ENCODE assay signal across 8 cellular contexts in the genomic region with DNA sequence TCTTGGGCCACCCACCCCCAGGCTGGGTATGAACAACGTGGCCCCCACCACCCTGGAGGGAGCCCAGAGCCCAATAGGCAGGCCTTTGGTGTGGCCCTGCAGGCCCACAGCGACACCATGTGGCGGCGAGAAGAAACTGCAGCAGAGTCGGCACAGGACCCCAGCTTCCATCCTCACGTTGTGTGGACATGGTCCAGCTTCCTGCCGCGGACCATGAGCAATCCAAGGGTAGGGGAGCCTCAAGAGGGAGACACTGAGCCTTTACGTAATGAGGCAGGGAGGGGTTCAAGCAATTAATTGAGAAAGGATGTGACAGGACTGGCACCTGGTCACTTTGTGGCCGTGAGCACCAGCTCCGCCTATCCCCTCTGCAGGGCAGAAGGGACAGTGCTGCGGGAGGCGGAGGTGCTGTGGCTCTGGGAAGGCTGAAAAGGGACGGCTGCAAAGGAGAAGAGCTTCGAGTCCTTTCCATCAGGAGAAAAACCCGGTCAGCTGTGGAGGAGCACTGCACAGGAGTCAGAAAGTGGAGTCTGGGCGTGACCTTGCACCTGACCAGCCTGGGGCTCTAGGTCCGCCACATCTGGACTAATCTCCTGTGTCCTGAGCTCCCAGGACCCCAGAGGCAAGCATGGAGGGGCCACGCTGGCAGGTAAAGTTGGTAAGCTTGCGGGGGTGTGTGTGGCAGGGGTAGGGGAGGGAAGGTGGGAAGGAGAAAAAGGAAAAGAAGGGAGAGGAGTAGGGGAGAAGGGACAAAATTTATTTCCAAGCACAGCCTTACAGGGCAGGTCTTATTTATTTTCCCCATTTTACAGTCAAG. TPM values are rescaled to one million over a fixed set of nuclear protein-coding genes. Genes with fewer than 3 reads are reported as not detected.
A peak's percentile ranks its signal among the peaks of the same experiment; 100 is the strongest.
DNase-seq lines count a peak whose midpoint lies in the region; ATAC-seq, FAIRE-seq and TF ChIP-seq lines count a peak whose summit lies in the region.
"Had no signal": no experiment of that assay in that cellular context is flagged by ENCODE, and none has a peak within 500 bp of the region (broad histone marks: within the 10 kb centered on the region; RNA-seq: fewer than 3 reads in every experiment).

No MANE protein-coding gene starts in this region.

- no peak overlapping the region for H3K4me3 ChIP-seq in DND-41 (ENCODE audit: low read depth in 1 of 2, low read length in 2 of 2)
- H3K4me3 ChIP-seq in keratinocyte (ENCODE audit: control insufficient read depth in 2 of 3, extremely low read depth in 1 of 3, insufficient read depth in 2 of 3, low read depth in 1 of 3, low read length in 3 of 3): no peak overlapping the region

- H2AFZ ChIP-seq in DND-41 (ENCODE audit: low read depth, low read length) (no peak overlapping the region), keratinocyte (ENCODE audit: control insufficient read depth, low read length) (no peak overlapping the region)

- dilution Hi-C loops in keratinocyte (cut with MboI; ENCODE audit: extremely low pct_ligation_motif_present, low sequenced_read_pairs): no loop called here

- no peaks in the 10 kb centered on the region for H3K79me2 ChIP-seq in DND-41 (ENCODE audit: insufficient read depth, low read length)
- no peaks in the 10 kb centered on the region for H3K79me2 ChIP-seq in keratinocyte (ENCODE audit: control insufficient read depth, insufficient read depth, low read length)

- no peaks in the 10 kb centered on the region; the same call in 1 of the 2 replicates for H4K20me1 ChIP-seq in DND-41 (ENCODE audit: insufficient read depth, low read length)
- H4K20me1 ChIP-seq in keratinocyte (ENCODE audit: control insufficient read depth, extremely low read depth, insufficient read depth, low read length): no peaks in the 10 kb centered on the region

- H3K27me3 ChIP-seq in DND-41 (ENCODE audit: insufficient read depth, low read length, poor library complexity): no peaks in the 10 kb centered on the region
- H3K27me3 ChIP-seq in keratinocyte (ENCODE audit: control insufficient read depth, extremely low read depth, insufficient read depth, low read length): no peaks in the 10 kb centered on the region

- H3K4me2 ChIP-seq in DND-41 (ENCODE audit: insufficient read depth, low read length) (no peak overlapping the region), keratinocyte (ENCODE audit: control insufficient read depth, extremely low read depth, insufficient read depth, low read depth, low read length) (no peak overlapping the region)

- H3K9ac ChIP-seq in DND-41 (ENCODE audit: low read depth, low read length) (no peak overlapping the region), keratinocyte (ENCODE audit: control insufficient read depth, extremely low read depth, insufficient read depth, low read length) (no peak overlapping the region)

- no peaks in the 10 kb centered on the region for H3K9me1 ChIP-seq in keratinocyte (ENCODE audit: control insufficient read depth, extremely low read depth, insufficient read depth, low read length)

- ATAC-seq in DND-41 (ENCODE audit: insufficient read depth, low read depth): peak; percentile 89
- peak; percentile 82 for ATAC-seq in GM19463 (IDR thresholded peaks at IDR 0.05; ENCODE audit: unreplicated experiment)

- H3K4me1 ChIP-seq in DND-41 (ENCODE audit: insufficient read depth, low read length) (no peaks in the 10 kb centered on the region), keratinocyte (ENCODE audit: control insufficient read depth, extremely low read depth, insufficient read depth, low read length) (no peaks in the 10 kb centered on the region)

- TF ChIP-seq CTCF in DND-41 (IDR thresholded peaks at IDR 0.05; ENCODE audit: borderline replicate concordance, extremely low read depth, low read length, poor library complexity, severe bottlenecking) (peak; percentile 98), keratinocyte (optimal IDR thresholded peaks at IDR 0.05 in 1 of 3, IDR thresholded peaks at IDR 0.05 in 1 of 3, conservative IDR thresholded peaks at IDR 0.05 in 1 of 3; ENCODE audit: extremely low read depth in 1 of 3, insufficient read depth in 2 of 3, low read length in 3 of 3) (peak; percentile 87 to 99 (median 92))

- no peaks in the 10 kb centered on the region for H3K36me3 ChIP-seq in DND-41 (ENCODE audit: insufficient read depth, low read length)
- H3K36me3 ChIP-seq in keratinocyte (ENCODE audit: control insufficient read depth in 2 of 2, extremely low read depth in 1 of 2, insufficient read depth in 2 of 2, low read length in 2 of 2): no peaks in the 10 kb centered on the region

- H3K27ac ChIP-seq in DND-41 (ENCODE audit: low read length) (no peak overlapping the region), keratinocyte (ENCODE audit: control insufficient read depth, insufficient read depth, low read length) (no peak overlapping the region)

- FAIRE-seq in HTR-8/SVneo (lab: Jason Lieb, UNC) (no peak), keratinocyte (lab: Jason Lieb, UNC) (no peak)
- FAIRE-seq: colon had no signal

- DNase-seq in DND-41: peak; percentile 40
- peak; percentile 73 for DNase-seq in HTR-8/SVneo (ENCODE audit: insufficient read length, low spot score)
- DNase-seq in RKO (ENCODE audit: low spot score): peak; percentile 75
- peak; percentile 1 for DNase-seq in central memory CD4-positive, alpha-beta T cell
- peak; percentile 19 for DNase-seq in keratinocyte (ENCODE audit: low read depth, low spot score)
- peak; percentile 16 to 34 for DNase-seq in stimulated activated CD4-positive, alpha-beta T cell treated with anti-CD3 and anti-CD28 coated beads, Interleukin-2, amount 100 ng/mL, for 48 hours

- H3K9me3 ChIP-seq in DND-41 (ENCODE audit: insufficient read depth, low read length, severe bottlenecking) (no peaks in the 10 kb centered on the region), keratinocyte (ENCODE audit: control insufficient read depth, low read depth, low read length) (no peaks in the 10 kb centered on the region)

RNA-seq across cellular contexts. Expression of gene TMEM37, which starts 44.9 kb away (rescaled TPM):
- polyA plus RNA-seq in keratinocyte: 0.10 to 0.18 TPM (median 0.13 TPM) in 3 replicates
- polyA plus RNA-seq in keratinocyte (2011; ENCODE audit: low read depth): not detected
- polyA plus RNA-seq in keratinocyte (2011; cell fraction: cytosol; rRNA removed): 0.08 and 0.11 TPM in 2 replicates
- polyA plus RNA-seq in keratinocyte (2011; cell fraction: nucleus; rRNA removed): not detected in 2 replicates
- polyA plus RNA-seq in keratinocyte (2012; ENCODE audit: low replicate concordance): 0.16 TPM in 1 of 2 replicates, not detected in the other
- 0.23 to 0.66 TPM in 2 of 3 replicates, not detected in the other for polyA minus RNA-seq in keratinocyte
- not detected for polyA minus RNA-seq in keratinocyte (2011; cell fraction: cytosol; rRNA and poly(A)+ RNA removed)
- polyA minus RNA-seq in keratinocyte (2011; cell fraction: nucleus; rRNA and poly(A)+ RNA removed): not detected in 2 replicates

RNA-seq across cellular contexts. Expression of gene SCTR, which starts 47.8 kb away (rescaled TPM):
- not detected in 3 replicates for polyA plus RNA-seq in keratinocyte
- not detected for polyA plus RNA-seq in keratinocyte (2011; ENCODE audit: low read depth)
- not detected in 2 replicates for polyA plus RNA-seq in keratinocyte (2011; cell fraction: cytosol; rRNA removed)
- not detected in 2 replicates for polyA plus RNA-seq in keratinocyte (2011; cell fraction: nucleus; rRNA removed)
- polyA plus RNA-seq in keratinocyte (2012; ENCODE audit: low replicate concordance): not detected in 2 replicates
- polyA minus RNA-seq in keratinocyte: not detected in 3 replicates
- polyA minus RNA-seq in keratinocyte (2011; cell fraction: cytosol; rRNA and poly(A)+ RNA removed): not detected
- polyA minus RNA-seq in keratinocyte (2011; cell fraction: nucleus; rRNA and poly(A)+ RNA removed): not detected in 2 replicates

Comparison
In these comparisons a context has a peak if more than half of its experiments do, and no peak if none do; other contexts are left out.
1. DNase-seq: peak in every context shown above with its lines; median percentile 75 in RKO; 73 in HTR-8/SVneo; 40 in DND-41; 25 in stimulated activated CD4-positive, alpha-beta T cell treated with anti-CD3 and anti-CD28 coated beads, Interleukin-2, amount 100 ng/mL, for 48 hours; 19 in keratinocyte; 1 in central memory CD4-positive, alpha-beta T cell.